In the genomic region with DNA sequence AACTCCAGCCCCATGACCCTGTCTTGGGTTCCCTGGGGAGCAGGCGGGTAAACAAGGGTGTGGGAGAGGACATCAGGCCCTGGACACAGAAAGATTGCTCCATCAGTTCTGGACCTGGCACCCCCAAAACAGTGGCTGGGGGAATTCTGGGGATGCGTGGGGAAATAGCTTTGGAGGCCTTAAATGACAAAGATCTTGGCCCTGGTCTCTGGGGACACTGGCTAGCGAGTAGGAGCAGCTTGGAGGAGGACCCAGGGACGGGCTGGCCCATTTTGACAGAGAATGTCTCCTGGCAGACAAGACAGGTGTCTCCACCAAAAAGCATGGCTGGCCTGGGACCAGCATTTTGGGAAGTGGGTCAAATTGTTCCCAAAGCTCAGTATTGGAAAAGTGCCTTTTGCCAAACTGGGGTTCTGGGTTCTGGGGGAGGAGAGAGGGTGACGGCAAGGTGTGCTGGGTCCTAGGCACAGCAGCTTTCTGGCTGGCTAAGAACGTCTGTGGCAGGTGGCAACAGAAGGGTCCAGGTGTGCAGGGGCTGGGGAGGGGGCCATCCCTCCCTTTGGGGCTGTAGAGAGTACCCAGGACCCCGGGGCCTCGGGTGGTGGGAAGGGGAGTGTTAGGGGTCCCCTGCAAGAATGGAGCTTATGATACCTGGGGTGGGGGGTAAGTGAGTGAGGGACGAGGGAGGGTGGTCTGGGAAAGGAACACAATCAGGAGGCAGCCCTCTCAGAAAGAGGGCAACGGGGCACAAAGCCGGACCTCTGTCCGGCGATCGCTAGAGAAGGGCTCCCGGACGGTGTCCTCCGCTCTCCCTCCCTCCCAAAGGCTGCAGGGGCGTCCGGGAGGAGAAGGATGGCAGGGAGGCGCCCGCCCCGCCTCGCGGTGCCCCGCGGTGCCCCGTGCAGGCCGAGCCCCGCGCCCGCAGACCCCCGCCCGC, we compare ENCODE assay signal across 8 cellular contexts. TPM values are rescaled to one million over a fixed set of nuclear protein-coding genes. Genes with fewer than 3 reads are reported as not detected.
DNase-seq lines count a peak whose midpoint lies in the region; ATAC-seq and TF ChIP-seq lines count a peak whose summit lies in the region.

No MANE protein-coding gene starts in this region.

- no peak overlapping the region for H3K4me3 ChIP-seq in CD4-positive, alpha-beta memory T cell (ENCODE audit: low read length in 2 of 2)
- H3K4me3 ChIP-seq in adipocyte (ENCODE audit: low read length) (peak overlapping the region; percentile 80), kidney epithelial cell (ENCODE audit: low read depth, low read length) (peak overlapping the region; percentile 46), suprapubic skin (peak overlapping the region; percentile 65)

- POLR2A ChIA-PET in CD4-positive, alpha-beta memory T cell (lab: Charles Lee; ENCODE audit: partially characterized antibody) = no interaction called here

- peaks cover 17% of the 10 kb centered on the region for H3K27me3 ChIP-seq in CD4-positive, alpha-beta memory T cell (ENCODE audit: insufficient read depth, low read length)
- H3K27me3 ChIP-seq in adipocyte (replicated peaks; ENCODE audit: control insufficient read depth, insufficient read depth, low read length) = no peaks in the 10 kb centered on the region
- H3K27me3 ChIP-seq in kidney epithelial cell (ENCODE audit: control insufficient read depth, insufficient read depth, low read length) = no peaks in the 10 kb centered on the region
- no peaks in the 10 kb centered on the region for H3K27me3 ChIP-seq in suprapubic skin

- TF ChIP-seq CTCF in kidney epithelial cell (IDR thresholded peaks at IDR 0.05; ENCODE audit: insufficient read depth, low read length, poor library complexity, severe bottlenecking) = no peak
- TF ChIP-seq CTCF in suprapubic skin (IDR thresholded peaks at IDR 0.05) = no peak

- H3K27me3 Mint-ChIP-seq in CD4-positive, alpha-beta memory T cell = peaks cover 31 to 35% of the 10 kb centered on the region in 2 donors

- no peaks in the 10 kb centered on the region for H3K9me3 ChIP-seq in CD4-positive, alpha-beta memory T cell (ENCODE audit: control insufficient read depth in 1 of 2, low read length in 2 of 2)
- H3K9me3 ChIP-seq in adipocyte (ENCODE audit: control insufficient read depth, low read length) = no peaks in the 10 kb centered on the region
- no peaks in the 10 kb centered on the region for H3K9me3 ChIP-seq in suprapubic skin

- peaks cover 0 to 5% (median 0%) of the 10 kb centered on the region in 8 donors for H3K9me3 Mint-ChIP-seq in CD4-positive, alpha-beta memory T cell

- H3K27ac Mint-ChIP-seq in CD4-positive, alpha-beta memory T cell = no peak overlapping the region

- no peak for TF ChIP-seq EP300 in suprapubic skin (IDR thresholded peaks at IDR 0.05)

- WGBS in suprapubic skin = 17% methylated on average over 17 of the region's 33 CpGs

- TF ChIP-seq POLR2A in suprapubic skin (IDR thresholded peaks at IDR 0.05) = no peak

- H3K9ac ChIP-seq in adipocyte (ENCODE audit: low read length) = peak overlapping the region; percentile 71

- no peaks in the 10 kb centered on the region for H3K36me3 ChIP-seq in CD4-positive, alpha-beta memory T cell (ENCODE audit: insufficient read depth, low read length)
- H3K36me3 ChIP-seq in adipocyte (ENCODE audit: control insufficient read depth, insufficient read depth, low read length, severe bottlenecking) = no peaks in the 10 kb centered on the region
- no peaks in the 10 kb centered on the region for H3K36me3 ChIP-seq in kidney epithelial cell (ENCODE audit: control insufficient read depth, insufficient read depth, low read length)
- H3K36me3 ChIP-seq in suprapubic skin = no peaks in the 10 kb centered on the region

- CTCF ChIA-PET in CD4-positive, alpha-beta memory T cell (lab: Charles Lee; ENCODE audit: partially characterized antibody) = no interaction called here

- ATAC-seq in HG02571 (IDR thresholded peaks at IDR 0.05; ENCODE audit: unreplicated experiment) = peak; percentile 9

- intact Hi-C loops in CD4-positive, alpha-beta memory T cell (cut with micrococcal nuclease) = no loop called here

- peak overlapping the region in 7 of 8 donors; percentile 41 to 67 (median 54) for H3K4me3 Mint-ChIP-seq in CD4-positive, alpha-beta memory T cell

- peaks cover 10 to 19% (median 15%) of the 10 kb centered on the region in 4 donors for H3K4me1 Mint-ChIP-seq in CD4-positive, alpha-beta memory T cell

- no peak overlapping the region for H3K27ac ChIP-seq in CD4-positive, alpha-beta memory T cell (ENCODE audit: low read depth, low read length)
- peak overlapping the region; percentile 50 for H3K27ac ChIP-seq in suprapubic skin

- H3K4me1 ChIP-seq in CD4-positive, alpha-beta memory T cell (ENCODE audit: insufficient read depth, low read length) = peaks cover 9% of the 10 kb centered on the region
- peaks cover 31% of the 10 kb centered on the region for H3K4me1 ChIP-seq in adipocyte (ENCODE audit: control insufficient read depth, insufficient read depth, low read length)
- H3K4me1 ChIP-seq in suprapubic skin = peaks cover 29% of the 10 kb centered on the region

- DNase-seq in CD4-positive, alpha-beta memory T cell = peak in 1 of 5 donors; percentile 28
- DNase-seq in adipocyte (ENCODE audit: low read depth) (no peak), kidney epithelial cell (ENCODE audit: low read depth) (no peak), suprapubic skin (ENCODE audit: low spot score in 2 of 2) (no peak), HCEC 1CT (no peak), activated gamma-delta T cell treated with Interleukin-2 at 50 U/mL for 16 hours (no peak), kidney tubule cell (ENCODE audit: low spot score) (no peak)

- H3K36me3 Mint-ChIP-seq in CD4-positive, alpha-beta memory T cell = no peaks in the 10 kb centered on the region

RNA-seq across cellular contexts. Expression of a gene that starts 0.6 kb away (rescaled TPM):
- total RNA-seq in CD4-positive, alpha-beta memory T cell = under 1 TPM; 0.11 to 0.32 TPM
- under 1 TPM in 1 of 2 donors, not detected in 1; 0.18 TPM for polyA plus RNA-seq in CD4-positive, alpha-beta memory T cell
- total RNA-seq in kidney epithelial cell (3.0 and 4.2 TPM in 2 replicates), suprapubic skin (1 to 10 TPM; 1.8 to 4.0 (median 3.7) TPM)

Comparison
In these comparisons a context has a peak if more than half of its experiments do, and no peak if none do; other contexts are left out.
1. H3K4me3 ChIP-seq: peak in adipocyte (single experiment), kidney epithelial cell (single experiment) and suprapubic skin (single experiment); none in CD4-positive, alpha-beta memory T cell (0 of 2).